In genomic region chrX:153763989-153764755, GRCh38 we compare ENCODE assay signal across 9 cellular contexts. TPM values are rescaled to one million over a fixed set of nuclear protein-coding genes. Genes with fewer than 3 reads are reported as not detected.
DNase-seq lines count a peak whose midpoint lies in the region; ATAC-seq, FAIRE-seq and TF ChIP-seq lines count a peak whose summit lies in the region.
"Had no signal": no experiment of that assay in that cellular context is flagged by ENCODE, and none has a peak within 500 bp of the region (broad histone marks: within the 10 kb centered on the region; RNA-seq: fewer than 3 reads in every experiment).

PLXNB3 (plus strand) TSS chrX:153764249; CDS start chrX:153765536, 1,287 bp downstream.

- CTCF ChIA-PET in activated CD8-positive, alpha-beta memory T cell treated with anti-CD3 and anti-CD28 coated beads, Interleukin-2, amount 10 ng/mL, durations not matched to agents 7 days and 5 days (lab: Charles Lee), result interaction anchor here (0.6 to 1.8 kb wide), 14 partner anchors 9 to 207 kb away, joined by 3 to 10 read pairs (median 3); partner anchors contain the start of genes ARHGAP4, IDH3G, RENBP and SSR4
- CTCF ChIA-PET in H1 (lab: Charles Lee; ENCODE audit: partially characterized antibody), result interaction anchor here (0.6 to 3.7 kb wide), 15 partner anchors 9 to 209 kb away, joined by 3 to 16 read pairs (median 3); partner anchors contain the start of genes L1CAM and SRPK3

- H4K8ac ChIP-seq in H1 (ENCODE audit: extremely low read depth, insufficient read depth, low read length), result no peak within 1 kb of the TSS

- no peaks in the 10 kb centered on the region for H3K36me3 Mint-ChIP-seq in activated CD8-positive, alpha-beta memory T cell treated with anti-CD3 and anti-CD28 coated beads, Interleukin-2, amount 10 ng/mL, durations not matched to agents 7 days and 5 days

- DNase-seq in DND-41 (peak; percentile 66), NCI-H774 (lab: John Stamatoyannopoulos, UW) (peak; percentile 72), H1 (ENCODE audit: low read depth in 1 of 2, low spot score in 2 of 2) (peak; percentile 50 to 87), mesenteric fat pad (ENCODE audit: low spot score) (no peak)
- peak; percentile 77 for DNase-seq in activated CD8-positive, alpha-beta memory T cell treated with anti-CD3 and anti-CD28 coated beads, Interleukin-2, amount 10 ng/mL, durations not matched to agents 7 days and 5 days
- DNase-seq in stimulated activated CD8-positive, alpha-beta memory T cell treated with anti-CD3 and anti-CD28 coated beads, Interleukin-15, amount 100 ng/mL, for 4 hours (ENCODE audit: low read depth in 2 of 2), result peak; percentile 35 to 42

- no peak for TF ChIP-seq EP300 in H1 (IDR thresholded peaks at IDR 0.05; ENCODE audit: borderline replicate concordance in 1 of 2, low read depth in 2 of 2, low read length in 2 of 2)

- POLR2A ChIA-PET in H1 (lab: Charles Lee; ENCODE audit: partially characterized antibody), result no interaction called here

- peaks cover 5% of the 10 kb centered on the region for H3K4me1 Mint-ChIP-seq in activated CD8-positive, alpha-beta memory T cell treated with anti-CD3 and anti-CD28 coated beads, Interleukin-2, amount 10 ng/mL, durations not matched to agents 7 days and 5 days

- H2BK5ac ChIP-seq in H1 (ENCODE audit: low read depth, low read length), result peak within 1 kb of the TSS; percentile 35; the same call in 1 of the 2 replicates

- H2BK15ac ChIP-seq in H1 (ENCODE audit: low read length), result 0 out of 2 replicates have a peak within 1 kb of the TSS, but pooled peaks have one; percentile 61

- no peak within 1 kb of the TSS for H2BK20ac ChIP-seq in H1 (ENCODE audit: low read length)

- H3K9ac ChIP-seq in DND-41 (ENCODE audit: low read depth, low read length) (no peak within 1 kb of the TSS), H1 (replicated peaks in 1 of 4; ENCODE audit: extremely low read depth in 1 of 4, low read depth in 3 of 4, low read length in 3 of 4) (no peak within 1 kb of the TSS)

- no peak within 1 kb of the TSS for H4K91ac ChIP-seq in H1 (replicated peaks; ENCODE audit: insufficient read length, low read length)

- H3K79me1 ChIP-seq in H1 (ENCODE audit: low read depth, low read length), result no peaks in the 10 kb centered on the region

- H3K4me3 Mint-ChIP-seq in activated CD8-positive, alpha-beta memory T cell treated with anti-CD3 and anti-CD28 coated beads, Interleukin-2, amount 10 ng/mL, durations not matched to agents 7 days and 5 days, result no peak within 1 kb of the TSS

- H4K20me1 ChIP-seq in DND-41 (ENCODE audit: insufficient read depth, low read length) (peaks cover 4% of the 10 kb centered on the region; the same call in 1 of the 2 replicates), H1 (replicated peaks in 1 of 2; ENCODE audit: control insufficient read depth in 1 of 2, insufficient read depth in 2 of 2, low read length in 2 of 2) (no peaks in the 10 kb centered on the region)

- peak; percentile 66 for FAIRE-seq in H1 (lab: Jason Lieb, UNC)
- FAIRE-seq: endometrium had no signal

- no peaks in the 10 kb centered on the region for H3K9me3 Mint-ChIP-seq in activated CD8-positive, alpha-beta memory T cell treated with anti-CD3 and anti-CD28 coated beads, Interleukin-2, amount 10 ng/mL, durations not matched to agents 7 days and 5 days (ENCODE audit: low read depth)

- H2BK12ac ChIP-seq in H1 (ENCODE audit: low read depth, low read length), result no peak within 1 kb of the TSS

- H2AFZ ChIP-seq in DND-41 (ENCODE audit: low read depth, low read length) (no peak within 1 kb of the TSS), H1 (ENCODE audit: low read length) (no peak within 1 kb of the TSS; the same call in 1 of the 2 replicates)

- H3K27ac ChIP-seq in DND-41 (ENCODE audit: low read length) (no peak within 1 kb of the TSS), H1 (ENCODE audit: low read depth, low read length) (no peak within 1 kb of the TSS)

- TF ChIP-seq RAD21 in H1 (IDR thresholded peaks at IDR 0.05 in 1 of 2, conservative IDR thresholded peaks at IDR 0.05 in 1 of 2; ENCODE audit: low read depth in 2 of 2, low read length in 2 of 2), result peak; percentile 90 to 92

- H3K79me2 ChIP-seq in DND-41 (ENCODE audit: insufficient read depth, low read length), result no peaks in the 10 kb centered on the region
- no peaks in the 10 kb centered on the region for H3K79me2 ChIP-seq in H1 (ENCODE audit: control insufficient read depth in 1 of 2, insufficient read depth in 2 of 2, low read length in 2 of 2)

- peak; percentile 89 for TF ChIP-seq CTCF in DND-41 (IDR thresholded peaks at IDR 0.05; ENCODE audit: borderline replicate concordance, extremely low read depth, low read length, poor library complexity, severe bottlenecking)
- peak in 2 of 3 experiments; percentile 84 to 86; a peak in 3 of 4 replicates for TF ChIP-seq CTCF in H1 (IDR thresholded peaks at IDR 0.05; ENCODE audit: control extremely low read depth in 1 of 3, insufficient read depth in 1 of 3, low read depth in 1 of 3, low read length in 3 of 3)

- no peak within 1 kb of the TSS for H2AK5ac ChIP-seq in H1 (ENCODE audit: low read depth, low read length)

- H3K27me3 ChIP-seq in DND-41 (ENCODE audit: insufficient read depth, low read length, poor library complexity) (no peaks in the 10 kb centered on the region), H1 (replicated peaks in 1 of 4; ENCODE audit: control insufficient read depth in 3 of 4, extremely low read depth in 1 of 4, insufficient read depth in 3 of 4, low read length in 3 of 4) (no peaks in the 10 kb centered on the region)

- no peak within 1 kb of the TSS for H4K5ac ChIP-seq in H1 (ENCODE audit: insufficient read length, low read depth, low read length)

- H3K14ac ChIP-seq in H1 (ENCODE audit: insufficient read length), result no peak within 1 kb of the TSS

- TF ChIP-seq POLR2A in H1 (IDR thresholded peaks at IDR 0.05; ENCODE audit: control extremely low read depth in 1 of 2, low read depth in 2 of 2, low read length in 2 of 2), result no peak

- H2BK120ac ChIP-seq in H1 (replicated peaks; ENCODE audit: low read depth, low read length), result no peak within 1 kb of the TSS

- no peaks in the 10 kb centered on the region for H3K27me3 Mint-ChIP-seq in activated CD8-positive, alpha-beta memory T cell treated with anti-CD3 and anti-CD28 coated beads, Interleukin-2, amount 10 ng/mL, durations not matched to agents 7 days and 5 days

- H3K4me3 ChIP-seq in DND-41 (ENCODE audit: low read depth in 1 of 2, low read length in 2 of 2), result no peak within 1 kb of the TSS
- no peak within 1 kb of the TSS for H3K4me3 ChIP-seq in H1 (ENCODE audit: extremely low read depth in 1 of 4, insufficient read depth in 2 of 4, low read depth in 3 of 4, low read length in 4 of 4)

- H3K27ac Mint-ChIP-seq in activated CD8-positive, alpha-beta memory T cell treated with anti-CD3 and anti-CD28 coated beads, Interleukin-2, amount 10 ng/mL, durations not matched to agents 7 days and 5 days, result no peak within 1 kb of the TSS

- H3K4me2 ChIP-seq in DND-41 (ENCODE audit: insufficient read depth, low read length) (no peak within 1 kb of the TSS), H1 (ENCODE audit: insufficient read depth in 1 of 2, low read depth in 2 of 2, low read length in 2 of 2) (no peak within 1 kb of the TSS)

- no peak within 1 kb of the TSS; the same call in 1 of the 2 replicates for H3K18ac ChIP-seq in H1 (ENCODE audit: extremely low read depth, low read length)

- no peak within 1 kb of the TSS for H3K4ac ChIP-seq in H1 (replicated peaks; ENCODE audit: insufficient read length, low read depth, low read length)

- no peaks in the 10 kb centered on the region for H3K23me2 ChIP-seq in H1 (ENCODE audit: low read depth, low read length)

- peak; percentile 66 for ATAC-seq in DND-41 (ENCODE audit: insufficient read depth, low read depth)
- peak; percentile 62 for ATAC-seq in HG03342 (IDR thresholded peaks at IDR 0.05; ENCODE audit: unreplicated experiment)
- peak; percentile 91 for ATAC-seq in activated CD8-positive, alpha-beta memory T cell treated with anti-CD3 and anti-CD28 coated beads, Interleukin-2, amount 10 ng/mL, durations not matched to agents 7 days and 5 days
- no peak for ATAC-seq in GM21526 (IDR thresholded peaks at IDR 0.05; ENCODE audit: low FRiP score, unreplicated experiment)

- no peak within 1 kb of the TSS for H3K56ac ChIP-seq in H1 (replicated peaks; ENCODE audit: insufficient read length, low read depth, low read length)

- 45% methylated on average over 20 of the region's 26 CpGs; no CpG with 5 or more reads in 1 of the 2 experiments for WGBS in H1 (ENCODE audit: extremely low coverage in 1 of 2, insufficient coverage in 1 of 2, insufficient read length in 1 of 2, insufficient replicate concordance in 2 of 2, low coverage in 1 of 2, low lambda C conversion rate in 2 of 2, missing lambda C conversion rate in 1 of 2), 2 experiments

- H3K9me3 ChIP-seq in DND-41 (ENCODE audit: insufficient read depth, low read length, severe bottlenecking), result no peaks in the 10 kb centered on the region
- no peaks in the 10 kb centered on the region for H3K9me3 ChIP-seq in H1 (ENCODE audit: insufficient read depth in 2 of 2, low read depth in 1 of 2, low read length in 1 of 2)

- H3K23ac ChIP-seq in H1 (ENCODE audit: insufficient read length), result no peak within 1 kb of the TSS

- H3K36me3 ChIP-seq in DND-41 (ENCODE audit: insufficient read depth, low read length) (no peaks in the 10 kb centered on the region), H1 (ENCODE audit: control insufficient read depth in 2 of 4, insufficient read depth in 4 of 4, low read length in 3 of 4) (no peaks in the 10 kb centered on the region)

- H3K4me1 ChIP-seq in DND-41 (ENCODE audit: insufficient read depth, low read length) (peaks cover 24% of the 10 kb centered on the region), H1 (replicated peaks in 1 of 4; ENCODE audit: control insufficient read depth in 3 of 4, insufficient read depth in 4 of 4, low read length in 3 of 4) (peaks cover 0 to 8% (median 4%) of the 10 kb centered on the region in 4 experiments; a peak in 5 of 7 replicates)

TF ChIP-seq in H1, 55 proteins besides CTCF, POLR2A, EP300 and RAD21 (continues in another document):
- no peak for TF ChIP-seq SAP30 (IDR thresholded peaks at IDR 0.05; ENCODE audit: insufficient read depth, insufficient replicate concordance, low read length)
- TF ChIP-seq CEBPB (IDR thresholded peaks at IDR 0.05; ENCODE audit: low read depth, low read length), result no peak
- peak; percentile 75; the same call in 1 of the 2 replicates for TF ChIP-seq YY1 (IDR thresholded peaks at IDR 0.05; ENCODE audit: low read depth, low read length)

RNA-seq across cellular contexts. Expression of gene PLXNB3, which starts in this region (rescaled TPM):
- total RNA-seq in activated CD8-positive, alpha-beta memory T cell treated with anti-CD3 and anti-CD28 coated beads, Interleukin-2, amount 10 ng/mL, durations not matched to agents 7 days and 5 days, result under 1 TPM; 0.42 to 0.50 TPM
- total RNA-seq in H1 (2021; fragmentation: NEBNext Ultra II Directional; extraction: Animal tissue kit (Norgen Biotek cat#: 25700)), result 2.7 TPM in 2 replicates
- polyA plus RNA-seq in H1 (2011; rRNA removed), result 1.2 and 1.6 TPM in 2 replicates
- polyA plus RNA-seq in H1 (2011; cell fraction: cytosol; rRNA removed), result 1.8 TPM
- 11.4 TPM for polyA plus RNA-seq in H1 (2011; cell fraction: nucleus; rRNA removed)
- 1.4 to 3.3 TPM (median 2.3 TPM) in 4 replicates for polyA plus RNA-seq in H1 (2012, experiment 1 of 2)
- 0.62 TPM for polyA plus RNA-seq in H1 (2012, experiment 2 of 2)
- polyA plus RNA-seq in H1 (2013, experiment 1 of 2), result 2.4 TPM
- 1.8 TPM for polyA plus RNA-seq in H1 (2013, experiment 2 of 2)
- polyA minus RNA-seq in H1 (2011; rRNA and poly(A)+ RNA removed), result 1.4 and 4.4 TPM in 2 replicates
- 1.1 TPM for polyA minus RNA-seq in H1 (2011; cell fraction: cytosol; rRNA and poly(A)+ RNA removed)
- polyA minus RNA-seq in H1 (2011; cell fraction: nucleus; rRNA and poly(A)+ RNA removed), result 3.7 TPM
- 10.2 TPM for total RNA-seq in mesenteric fat pad

Comparison
In these comparisons a context has a peak if more than half of its experiments do, and no peak if none do; other contexts are left out.
1. Peak in DNase-seq and ATAC-seq in activated CD8-positive, alpha-beta memory T cell treated with anti-CD3 and anti-CD28 coated beads, Interleukin-2, amount 10 ng/mL, durations not matched to agents 7 days and 5 days; RNA of the gene not detected or under 1 TPM.